33 cellular contexts compared by ENCODE assay signal in genomic region chr12:62459976-62460375, GRCh38.
"Had no signal": no experiment of that assay in that cellular context is flagged by ENCODE, and none has a peak within 500 bp of the region (broad histone marks: within the 10 kb centered on the region; RNA-seq: fewer than 3 reads in every experiment).

No MANE protein-coding gene starts in this region.

- H3K4me3 ChIP-seq: adrenal gland, ascending aorta, body of pancreas, breast epithelium, cardiac muscle cell had no signal

- H3K36me3 ChIP-seq: adrenal gland, ascending aorta, brain microvascular endothelial cell, breast epithelium, cardiac muscle cell had no signal

- ATAC-seq: activated naive CD4-positive, alpha-beta T cell treated with anti-CD3 and anti-CD28 coated beads, Interleukin-2, amount 50 U/mL, for 72 hours; activated naive CD8-positive, alpha-beta T cell treated with anti-CD3 and anti-CD28 coated beads, Interleukin-2, amount 50 U/mL, for 24 hours; activated T-cell treated with anti-CD3 and anti-CD28 coated beads, Interleukin-2, amount 50 U/mL, for 4 hours; activated T-cell treated with anti-CD3 and anti-CD28 coated beads, Interleukin-2, amount 50 U/mL, for 72 hours; activated T-helper 17 cell treated with anti-CD3 and anti-CD28 coated beads, Interleukin-2, amount 50 U/mL, for 72 hours; body of pancreas had no signal

- DNase-seq: activated effector memory CD4-positive, alpha-beta T cell treated with anti-CD3 and anti-CD28 coated beads, Interleukin-2, amount 50 U/mL, for 16 hours; activated effector memory CD4-positive, alpha-beta T cell treated with Interleukin-2 at 50 U/mL for 16 hours; activated gamma-delta T cell; activated gamma-delta T cell treated with Interleukin-2 at 50 U/mL for 16 hours; activated naive CD4-positive, alpha-beta T cell; activated naive CD4-positive, alpha-beta T cell treated with anti-CD3 and anti-CD28 coated beads for 36 hours; activated naive CD4-positive, alpha-beta T cell treated with anti-CD3 and anti-CD28 coated beads, Interleukin-2, amount 10 ng/mL, durations not matched to agents 7 days and 5 days; activated naive CD4-positive, alpha-beta T cell treated with anti-CD3 and anti-CD28 coated beads, Interleukin-2, amount 50 U/mL, for 16 hours; activated naive CD4-positive, alpha-beta T cell treated with Interleukin-2 at 50 U/mL for 16 hours; activated naive CD8-positive, alpha-beta T cell treated with anti-CD3 and anti-CD28 coated beads for 36 hours; activated naive CD8-positive, alpha-beta T cell treated with anti-CD3 and anti-CD28 coated beads, Interleukin-2, amount 10 ng/mL, durations not matched to agents 7 days and 5 days; activated naive CD8-positive, alpha-beta T cell treated with anti-CD3 and anti-CD28 coated beads, Interleukin-2, amount 50 U/mL, for 24 hours; activated T-cell treated with anti-CD3 and anti-CD28 coated beads, Interleukin-2, amount 50 U/mL, for 24 hours; activated T-cell treated with anti-CD3 and anti-CD28 coated beads, Interleukin-2, amount 50 U/mL, for 4 hours; activated T-cell treated with anti-CD3 and anti-CD28 coated beads, Interleukin-2, amount 50 U/mL, for 48 hours; activated T-cell treated with anti-CD3 and anti-CD28 coated beads, Interleukin-2, amount 50 U/mL, for 72 hours; adrenal gland; amniotic stem cell; amygdala; anterior cingulate cortex; aorta; body of pancreas; brain microvascular endothelial cell; caudate nucleus; central memory CD4-positive, alpha-beta T cell; cerebellar nuclear complex had no signal

- H3K27ac ChIP-seq: adrenal gland, ascending aorta, body of pancreas, brain microvascular endothelial cell, breast epithelium, cardiac muscle cell had no signal

- H3K27me3 ChIP-seq: adrenal gland, ascending aorta, body of pancreas, brain microvascular endothelial cell, breast epithelium, cardiac muscle cell had no signal

- FAIRE-seq: astrocyte, bronchial epithelial cell had no signal

- H3K4me1 ChIP-seq: adrenal gland, ascending aorta, body of pancreas, breast epithelium had no signal

- H3K9me3 ChIP-seq: adrenal gland, ascending aorta, body of pancreas had no signal
